9 cellular contexts compared by ENCODE assay signal in genomic region chr1:22611530-22611947, GRCh38. TPM values are rescaled to one million over a fixed set of nuclear protein-coding genes. Genes with fewer than 3 reads are reported as not detected.
A peak's percentile ranks its signal among the peaks of the same experiment; 100 is the strongest.
DNase-seq lines count a peak whose midpoint lies in the region; ATAC-seq, FAIRE-seq and TF ChIP-seq lines count a peak whose summit lies in the region.
"Had no signal": no experiment of that assay in that cellular context is flagged by ENCODE, and none has a peak within 500 bp of the region (broad histone marks: within the 10 kb centered on the region; RNA-seq: fewer than 3 reads in every experiment).

No MANE protein-coding gene starts in this region.

- CTCF ChIA-PET in HepG2 (lab: Yijun Ruan, JAX; ENCODE audit: low intra/inter-chr PET ratio, low total read pairs) = no interaction called here

- no peaks in the 10 kb centered on the region for H3K36me3 ChIP-seq in astrocyte (ENCODE audit: insufficient read depth, low read length)
- H3K36me3 ChIP-seq in HepG2 (replicated peaks in 1 of 2; ENCODE audit: control insufficient read depth in 1 of 2, insufficient read depth in 2 of 2, low read length in 2 of 2) = no peaks in the 10 kb centered on the region

- peaks cover 4% of the 10 kb centered on the region for H4K20me1 ChIP-seq in astrocyte (ENCODE audit: insufficient read depth, low read length)
- peaks cover 5% of the 10 kb centered on the region; the same call in 1 of the 2 replicates for H4K20me1 ChIP-seq in HepG2 (ENCODE audit: insufficient read depth, low read length)

- H3K4me3 ChIP-seq in astrocyte (ENCODE audit: insufficient read depth, low read depth, low read length) = no peak overlapping the region
- H3K4me3 ChIP-seq in HepG2 (replicated peaks in 1 of 3; ENCODE audit: insufficient read depth in 1 of 3, low read depth in 2 of 3, low read length in 3 of 3) = no peak overlapping the region

- no peak overlapping the region for H3K27ac Mint-ChIP-seq in astrocyte (ENCODE audit: unreplicated experiment)
- H3K27ac Mint-ChIP-seq in T-helper 2 cell treated with Interferon-gamma antibody and Interleukin-4, amounts not matched to agents 5 μg/mL and 100 μg/mL, for 36 hours = no peak overlapping the region
- H3K27ac Mint-ChIP-seq: activated naive CD4-positive, alpha-beta T cell treated with anti-CD3 and anti-CD28 coated beads, Interleukin-2, amount 50 U/mL, for 24 hours had no signal

- peak; percentile 68 for ATAC-seq in HepG2
- ATAC-seq in HG02798 (IDR thresholded peaks at IDR 0.05; ENCODE audit: poor library complexity, unreplicated experiment) = no peak
- no peak for ATAC-seq in GM21447 (IDR thresholded peaks at IDR 0.05; ENCODE audit: unreplicated experiment)

- H3K9ac ChIP-seq in astrocyte (ENCODE audit: low read length) (no peak overlapping the region), HepG2 (ENCODE audit: insufficient read depth, low read depth, low read length) (no peak overlapping the region)

- H3K27ac ChIP-seq in astrocyte (ENCODE audit: low read depth, low read length) = no peak overlapping the region
- H3K27ac ChIP-seq in HepG2 (ENCODE audit: extremely low read length, insufficient read depth, low read length) = no peak overlapping the region

- no peaks in the 10 kb centered on the region for H3K9me3 ChIP-seq in astrocyte (ENCODE audit: insufficient read depth, low read depth, low read length)
- H3K9me3 ChIP-seq in HepG2 (ENCODE audit: low read length) = no peaks in the 10 kb centered on the region

- DNase-seq in AG20443 (ENCODE audit: low spot score) = peak; percentile 65
- peak; percentile 68 for DNase-seq in KBM-7
- peak; percentile 37 for DNase-seq in astrocyte (ENCODE audit: low read depth)
- DNase-seq in HepG2 (ENCODE audit: low spot score) = peak; percentile 24
- no peak for DNase-seq in NCI-H1048 (lab: John Stamatoyannopoulos, UW)
- DNase-seq in T-helper 2 cell treated with Interferon-gamma antibody and Interleukin-4, amounts not matched to agents 5 μg/mL and 100 μg/mL, for 36 hours (ENCODE audit: low spot score) = no peak

- no peak for TF ChIP-seq CTCF in astrocyte (IDR thresholded peaks at IDR 0.05; ENCODE audit: insufficient read depth, low read depth, low read length)
- TF ChIP-seq CTCF in HepG2 (CRISPR knock-in tag; IDR thresholded peaks at IDR 0.05) = no peak

- in situ Hi-C loops in KBM-7 (cut with MboI; ENCODE audit: low pct_unique_long_range_greater_than_20kb, low sequenced_read_pairs) = no loop called here
- in situ Hi-C loops in HepG2 (cut with HindIII; ENCODE audit: extremely low pct_ligation_motif_present, low pct_unique_long_range_greater_than_20kb) = no loop called here

- H3K9me3 Mint-ChIP-seq in astrocyte (ENCODE audit: unreplicated experiment) = peaks cover 2% of the 10 kb centered on the region
- no peaks in the 10 kb centered on the region for H3K9me3 Mint-ChIP-seq in T-helper 2 cell treated with Interferon-gamma antibody and Interleukin-4, amounts not matched to agents 5 μg/mL and 100 μg/mL, for 36 hours
- H3K9me3 Mint-ChIP-seq: activated naive CD4-positive, alpha-beta T cell treated with anti-CD3 and anti-CD28 coated beads, Interleukin-2, amount 50 U/mL, for 24 hours had no signal

- no peak for FAIRE-seq in astrocyte (lab: Jason Lieb, UNC)
- no peak for FAIRE-seq in HepG2 (lab: Jason Lieb, UNC)

- TF ChIP-seq EP300 in HepG2 (IDR thresholded peaks at IDR 0.05; ENCODE audit: low read depth in 2 of 2, low read length in 2 of 2) (no peak), HepG2 (CRISPR knock-in tag; IDR thresholded peaks at IDR 0.05; ENCODE audit: borderline replicate concordance) (no peak)

- peaks cover 85% of the 10 kb centered on the region for H3K27me3 Mint-ChIP-seq in astrocyte (ENCODE audit: low read depth, unreplicated experiment)
- peaks cover 3% of the 10 kb centered on the region for H3K27me3 Mint-ChIP-seq in T-helper 2 cell treated with Interferon-gamma antibody and Interleukin-4, amounts not matched to agents 5 μg/mL and 100 μg/mL, for 36 hours (ENCODE audit: low read depth)

- H2AFZ ChIP-seq in astrocyte (ENCODE audit: low read depth, low read length) (no peak overlapping the region), HepG2 (ENCODE audit: low read length) (no peak overlapping the region)

- H3K4me1 ChIP-seq in astrocyte (ENCODE audit: insufficient read depth, low read length) (no peaks in the 10 kb centered on the region), HepG2 (ENCODE audit: insufficient read depth, low read length) (no peaks in the 10 kb centered on the region)

- H3K4me2 ChIP-seq in astrocyte (ENCODE audit: low read length) (no peak overlapping the region), HepG2 (ENCODE audit: low read depth, low read length) (no peak overlapping the region)

- H3K36me3 Mint-ChIP-seq in astrocyte (ENCODE audit: low read depth, unreplicated experiment) = no peaks in the 10 kb centered on the region
- H3K36me3 Mint-ChIP-seq in T-helper 2 cell treated with Interferon-gamma antibody and Interleukin-4, amounts not matched to agents 5 μg/mL and 100 μg/mL, for 36 hours (ENCODE audit: low read depth) = no peaks in the 10 kb centered on the region
- H3K36me3 Mint-ChIP-seq: activated naive CD4-positive, alpha-beta T cell treated with anti-CD3 and anti-CD28 coated beads, Interleukin-2, amount 50 U/mL, for 24 hours had no signal

- H3K27me3 ChIP-seq in astrocyte (ENCODE audit: insufficient read depth, low read length) = peaks cover 30% of the 10 kb centered on the region
- peaks cover 0 to 7% of the 10 kb centered on the region in 2 experiments; a peak in 2 of 5 replicates for H3K27me3 ChIP-seq in HepG2 (ENCODE audit: control insufficient read depth in 1 of 2, insufficient read depth in 2 of 2, low read length in 2 of 2)

- no peak overlapping the region for H3K4me3 Mint-ChIP-seq in astrocyte (ENCODE audit: unreplicated experiment)
- H3K4me3 Mint-ChIP-seq in T-helper 2 cell treated with Interferon-gamma antibody and Interleukin-4, amounts not matched to agents 5 μg/mL and 100 μg/mL, for 36 hours = no peak overlapping the region
- H3K4me3 Mint-ChIP-seq: activated naive CD4-positive, alpha-beta T cell treated with anti-CD3 and anti-CD28 coated beads, Interleukin-2, amount 50 U/mL, for 24 hours had no signal

- POLR2A ChIA-PET in HepG2 (lab: Yijun Ruan, JAX) = no interaction called here

- intact Hi-C loops in HepG2 (cut with micrococcal nuclease; ENCODE audit: unreplicated experiment) = no loop called here

- no TSS peak for BruUV-seq in HepG2 (replicated peaks; lab: Mats Ljungman, UMichigan)

- H3K4me1 Mint-ChIP-seq in astrocyte (ENCODE audit: low read depth, unreplicated experiment) = no peaks in the 10 kb centered on the region
- H3K4me1 Mint-ChIP-seq in T-helper 2 cell treated with Interferon-gamma antibody and Interleukin-4, amounts not matched to agents 5 μg/mL and 100 μg/mL, for 36 hours (ENCODE audit: low read depth) = no peaks in the 10 kb centered on the region
- H3K4me1 Mint-ChIP-seq: activated naive CD4-positive, alpha-beta T cell treated with anti-CD3 and anti-CD28 coated beads, Interleukin-2, amount 50 U/mL, for 24 hours had no signal

- WGBS in HepG2 (ENCODE audit: low lambda C conversion rate) = 33% methylated on average over 2 of the region's 7 CpGs

- no peak for TF ChIP-seq POLR2A in HepG2 (IDR thresholded peaks at IDR 0.05; ENCODE audit: insufficient read depth in 1 of 2, low read depth in 2 of 2, low read length in 2 of 2)

- no peaks in the 10 kb centered on the region for H3K79me2 ChIP-seq in astrocyte (ENCODE audit: insufficient read depth, low read length)
- no peaks in the 10 kb centered on the region for H3K79me2 ChIP-seq in HepG2 (ENCODE audit: insufficient read depth, low read length)

- no peak for TF ChIP-seq RAD21 in HepG2 (CRISPR knock-in tag; IDR thresholded peaks at IDR 0.05)

RNA-seq across cellular contexts. Expression of gene C1QA, which starts 24.9 kb away (rescaled TPM):
- not detected in 2 replicates for total RNA-seq in astrocyte
- total RNA-seq in HepG2 (2016; rRNA removed; fragmentation: Illumina TruSeq; extraction: Trizol) = not detected in 2 replicates
- total RNA-seq in HepG2 (2016; cell fraction: cytosol; rRNA removed; fragmentation: Illumina TruSeq; extraction: Trizol; ENCODE audit: low read depth) = not detected in 2 replicates
- total RNA-seq in HepG2 (2016; cell fraction: insoluble cytoplasmic fraction; rRNA removed; fragmentation: Illumina TruSeq; extraction: Trizol) = not detected in 2 replicates
- not detected in 2 replicates for total RNA-seq in HepG2 (2016; cell fraction: membrane; rRNA removed; fragmentation: Illumina TruSeq; extraction: Trizol)
- not detected in 2 replicates for total RNA-seq in HepG2 (2016; cell fraction: nucleus; rRNA removed; fragmentation: Illumina TruSeq; extraction: Trizol)
- polyA plus RNA-seq in HepG2 (2011; rRNA removed) = not detected in 2 replicates
- not detected in 2 replicates for polyA plus RNA-seq in HepG2 (2011; cell fraction: cytosol; rRNA removed)
- not detected in 2 replicates for polyA plus RNA-seq in HepG2 (2011; cell fraction: nucleus; rRNA removed)
- polyA plus RNA-seq in HepG2 (2012) = not detected in 2 replicates
- polyA plus RNA-seq in HepG2 (2016; cell fraction: cytosol; fragmentation: Illumina TruSeq; extraction: Trizol; ENCODE audit: low read depth) = not detected in 2 replicates
- not detected in 2 replicates for polyA plus RNA-seq in HepG2 (2016; cell fraction: insoluble cytoplasmic fraction; fragmentation: Illumina TruSeq; extraction: Trizol; ENCODE audit: low read depth)
- not detected in 2 replicates for polyA plus RNA-seq in HepG2 (2016; cell fraction: membrane; fragmentation: Illumina TruSeq; extraction: Trizol; ENCODE audit: low read depth)
- not detected in 2 replicates for polyA plus RNA-seq in HepG2 (2016; cell fraction: nucleus; fragmentation: Illumina TruSeq; extraction: Trizol; ENCODE audit: insufficient read depth, low read depth)
- polyA minus RNA-seq in HepG2 (2011; rRNA and poly(A)+ RNA removed; ENCODE audit: low replicate concordance) = not detected in 2 replicates
- not detected in 2 replicates for polyA minus RNA-seq in HepG2 (2011; cell fraction: cytosol; rRNA and poly(A)+ RNA removed)
- polyA minus RNA-seq in HepG2 (2011; cell fraction: nucleus; rRNA and poly(A)+ RNA removed) = not detected in 2 replicates

RNA-seq across cellular contexts. Expression of gene C1QC, which starts 31.9 kb away (rescaled TPM):
- total RNA-seq in astrocyte (not detected in 2 replicates), HepG2 (2016; rRNA removed; fragmentation: Illumina TruSeq; extraction: Trizol) (not detected in 2 replicates)
- total RNA-seq in HepG2 (2016; cell fraction: cytosol; rRNA removed; fragmentation: Illumina TruSeq; extraction: Trizol; ENCODE audit: low read depth) = not detected in 2 replicates
- total RNA-seq in HepG2 (2016; cell fraction: insoluble cytoplasmic fraction; rRNA removed; fragmentation: Illumina TruSeq; extraction: Trizol) = not detected in 2 replicates
- not detected in 2 replicates for total RNA-seq in HepG2 (2016; cell fraction: membrane; rRNA removed; fragmentation: Illumina TruSeq; extraction: Trizol)
- not detected in 2 replicates for total RNA-seq in HepG2 (2016; cell fraction: nucleus; rRNA removed; fragmentation: Illumina TruSeq; extraction: Trizol)
- not detected in 2 replicates for polyA plus RNA-seq in HepG2 (2011; rRNA removed)
- not detected in 2 replicates for polyA plus RNA-seq in HepG2 (2011; cell fraction: cytosol; rRNA removed)
- polyA plus RNA-seq in HepG2 (2011; cell fraction: nucleus; rRNA removed) = not detected in 2 replicates
- polyA plus RNA-seq in HepG2 (2012) = not detected in 2 replicates
- polyA plus RNA-seq in HepG2 (2016; cell fraction: cytosol; fragmentation: Illumina TruSeq; extraction: Trizol; ENCODE audit: low read depth) = not detected in 2 replicates
- not detected in 2 replicates for polyA plus RNA-seq in HepG2 (2016; cell fraction: insoluble cytoplasmic fraction; fragmentation: Illumina TruSeq; extraction: Trizol; ENCODE audit: low read depth)
- not detected in 2 replicates for polyA plus RNA-seq in HepG2 (2016; cell fraction: membrane; fragmentation: Illumina TruSeq; extraction: Trizol; ENCODE audit: low read depth)
- not detected in 2 replicates for polyA plus RNA-seq in HepG2 (2016; cell fraction: nucleus; fragmentation: Illumina TruSeq; extraction: Trizol; ENCODE audit: insufficient read depth, low read depth)
- polyA minus RNA-seq in HepG2 (2011; rRNA and poly(A)+ RNA removed; ENCODE audit: low replicate concordance) = not detected in 2 replicates
- not detected in 2 replicates for polyA minus RNA-seq in HepG2 (2011; cell fraction: cytosol; rRNA and poly(A)+ RNA removed)
- not detected in 2 replicates for polyA minus RNA-seq in HepG2 (2011; cell fraction: nucleus; rRNA and poly(A)+ RNA removed)

RNA-seq across cellular contexts. Expression of gene C1QB, which starts 41.5 kb away (rescaled TPM):
- total RNA-seq in astrocyte = not detected in 2 replicates
- total RNA-seq in HepG2 (2016; rRNA removed; fragmentation: Illumina TruSeq; extraction: Trizol) = not detected in 2 replicates
- not detected in 2 replicates for total RNA-seq in HepG2 (2016; cell fraction: cytosol; rRNA removed; fragmentation: Illumina TruSeq; extraction: Trizol; ENCODE audit: low read depth)
- not detected in 2 replicates for total RNA-seq in HepG2 (2016; cell fraction: insoluble cytoplasmic fraction; rRNA removed; fragmentation: Illumina TruSeq; extraction: Trizol)
- total RNA-seq in HepG2 (2016; cell fraction: membrane; rRNA removed; fragmentation: Illumina TruSeq; extraction: Trizol) = not detected in 2 replicates
- not detected in 2 replicates for total RNA-seq in HepG2 (2016; cell fraction: nucleus; rRNA removed; fragmentation: Illumina TruSeq; extraction: Trizol)
- not detected in 2 replicates for polyA plus RNA-seq in HepG2 (2011; rRNA removed)
- polyA plus RNA-seq in HepG2 (2011; cell fraction: cytosol; rRNA removed) = not detected in 2 replicates
- polyA plus RNA-seq in HepG2 (2011; cell fraction: nucleus; rRNA removed) = not detected in 2 replicates
- not detected in 2 replicates for polyA plus RNA-seq in HepG2 (2012)
- not detected in 2 replicates for polyA plus RNA-seq in HepG2 (2016; cell fraction: cytosol; fragmentation: Illumina TruSeq; extraction: Trizol; ENCODE audit: low read depth)
- not detected in 2 replicates for polyA plus RNA-seq in HepG2 (2016; cell fraction: insoluble cytoplasmic fraction; fragmentation: Illumina TruSeq; extraction: Trizol; ENCODE audit: low read depth)
- not detected in 2 replicates for polyA plus RNA-seq in HepG2 (2016; cell fraction: membrane; fragmentation: Illumina TruSeq; extraction: Trizol; ENCODE audit: low read depth)
- polyA plus RNA-seq in HepG2 (2016; cell fraction: nucleus; fragmentation: Illumina TruSeq; extraction: Trizol; ENCODE audit: insufficient read depth, low read depth) = not detected in 2 replicates
- not detected in 2 replicates for polyA minus RNA-seq in HepG2 (2011; rRNA and poly(A)+ RNA removed; ENCODE audit: low replicate concordance)
- polyA minus RNA-seq in HepG2 (2011; cell fraction: cytosol; rRNA and poly(A)+ RNA removed) = not detected in 2 replicates
- not detected in 2 replicates for polyA minus RNA-seq in HepG2 (2011; cell fraction: nucleus; rRNA and poly(A)+ RNA removed)

RNA-seq across cellular contexts. Expression of gene EPHA8, which starts 48.2 kb away (rescaled TPM):
- 0.17 and 0.23 TPM in 2 replicates for total RNA-seq in astrocyte
- total RNA-seq in HepG2 (2016; rRNA removed; fragmentation: Illumina TruSeq; extraction: Trizol) = not detected in 2 replicates
- total RNA-seq in HepG2 (2016; cell fraction: cytosol; rRNA removed; fragmentation: Illumina TruSeq; extraction: Trizol; ENCODE audit: low read depth) = not detected in 2 replicates
- not detected in 2 replicates for total RNA-seq in HepG2 (2016; cell fraction: insoluble cytoplasmic fraction; rRNA removed; fragmentation: Illumina TruSeq; extraction: Trizol)
- total RNA-seq in HepG2 (2016; cell fraction: membrane; rRNA removed; fragmentation: Illumina TruSeq; extraction: Trizol) = not detected in 2 replicates
- total RNA-seq in HepG2 (2016; cell fraction: nucleus; rRNA removed; fragmentation: Illumina TruSeq; extraction: Trizol) = not detected in 2 replicates
- polyA plus RNA-seq in HepG2 (2011; rRNA removed) = not detected in 2 replicates
- not detected in 2 replicates for polyA plus RNA-seq in HepG2 (2011; cell fraction: cytosol; rRNA removed)
- 0.08 TPM in 1 of 2 replicates, not detected in the other for polyA plus RNA-seq in HepG2 (2011; cell fraction: nucleus; rRNA removed)
- polyA plus RNA-seq in HepG2 (2012) = not detected in 2 replicates
- polyA plus RNA-seq in HepG2 (2016; cell fraction: cytosol; fragmentation: Illumina TruSeq; extraction: Trizol; ENCODE audit: low read depth) = not detected in 2 replicates
- not detected in 2 replicates for polyA plus RNA-seq in HepG2 (2016; cell fraction: insoluble cytoplasmic fraction; fragmentation: Illumina TruSeq; extraction: Trizol; ENCODE audit: low read depth)
- polyA plus RNA-seq in HepG2 (2016; cell fraction: membrane; fragmentation: Illumina TruSeq; extraction: Trizol; ENCODE audit: low read depth) = not detected in 2 replicates
- polyA plus RNA-seq in HepG2 (2016; cell fraction: nucleus; fragmentation: Illumina TruSeq; extraction: Trizol; ENCODE audit: insufficient read depth, low read depth) = not detected in 2 replicates
- polyA minus RNA-seq in HepG2 (2011; rRNA and poly(A)+ RNA removed; ENCODE audit: low replicate concordance) = not detected in 2 replicates
- polyA minus RNA-seq in HepG2 (2011; cell fraction: cytosol; rRNA and poly(A)+ RNA removed) = not detected in 2 replicates
- polyA minus RNA-seq in HepG2 (2011; cell fraction: nucleus; rRNA and poly(A)+ RNA removed) = not detected in 2 replicates

Comparison
In these comparisons a context has a peak if more than half of its experiments do, and no peak if none do; other contexts are left out.
1. DNase-seq: peak in AG20443 (single experiment), KBM-7 (single experiment), astrocyte (single experiment) and HepG2 (single experiment); none in NCI-H1048 (single experiment) and T-helper 2 cell treated with Interferon-gamma antibody and Interleukin-4, amounts not matched to agents 5 μg/mL and 100 μg/mL, for 36 hours (single experiment).